8 cellular contexts compared by ENCODE assay signal in genomic region chr1:110209715-110210603, GRCh38. TPM values are rescaled to one million over a fixed set of nuclear protein-coding genes. Genes with fewer than 3 reads are reported as not detected.
DNase-seq lines count a peak whose midpoint lies in the region; ATAC-seq and TF ChIP-seq lines count a peak whose summit lies in the region.

Gene KCNC4 (plus strand): TSS chr1:110210314. CDS start chr1:110211500, 1,186 bp downstream.

- DNase-seq in GM12865 (ENCODE audit: low read depth) (peak; percentile 94), NCI-H1105 (lab: John Stamatoyannopoulos, UW) (peak; percentile 75), T-helper 2 cell (peak; percentile 85 to 98 (median 88)), right atrium auricular region (ENCODE audit: low spot score) (peak; percentile 87), pulmonary artery endothelial cell (ENCODE audit: low read depth, low spot score) (peak; percentile 49)

- peak; percentile 84 for ATAC-seq in HG02642 (IDR thresholded peaks at IDR 0.05; ENCODE audit: poor library complexity, unreplicated experiment)

- no peaks in the 10 kb centered on the region for H3K9me3 ChIP-seq in right atrium auricular region

- H3K27ac ChIP-seq in angular gyrus (ENCODE audit: low read depth, low read length) (peak within 1 kb of the TSS; percentile 75), right atrium auricular region (peak within 1 kb of the TSS; percentile 83 to 88), urinary bladder (ENCODE audit: low read depth) (peak within 1 kb of the TSS; percentile 63)

- no peak for TF ChIP-seq CTCF in GM12865 (IDR thresholded peaks at IDR 0.05; ENCODE audit: insufficient read depth, low read depth, low read length, missing control alignments)
- TF ChIP-seq CTCF in right atrium auricular region (IDR thresholded peaks at IDR 0.05) = no peak

- WGBS in urinary bladder = 2% methylated on average over 102 of the region's 103 CpGs

- H3K4me1 ChIP-seq in right atrium auricular region = peaks cover 0 to 35% of the 10 kb centered on the region in 2 donors
- H3K4me1 ChIP-seq in urinary bladder (ENCODE audit: insufficient read depth) = no peaks in the 10 kb centered on the region

- H3K36me3 ChIP-seq in right atrium auricular region (no peaks in the 10 kb centered on the region), urinary bladder (ENCODE audit: insufficient read depth) (no peaks in the 10 kb centered on the region)

- H3K27me3 ChIP-seq in right atrium auricular region = no peaks in the 10 kb centered on the region

- peak within 1 kb of the TSS; percentile 67 for H3K4me3 ChIP-seq in GM12865 (ENCODE audit: low read depth, low read length)
- peak within 1 kb of the TSS; percentile 75 to 81 for H3K4me3 ChIP-seq in right atrium auricular region
- H3K4me3 ChIP-seq in urinary bladder (ENCODE audit: low read depth, low read length) = peak within 1 kb of the TSS; percentile 60

RNA-seq across cellular contexts. Expression of gene KCNC4, which starts in this region (rescaled TPM):
- total RNA-seq in right atrium auricular region (1 to 10 TPM; 4.2 to 9.1 TPM), pulmonary artery endothelial cell (6.8 and 7.5 TPM in 2 replicates), urinary bladder (1.7 TPM)
- 6.2 TPM for polyA plus RNA-seq in urinary bladder

Comparison
In these comparisons a context has a peak if more than half of its experiments do, and no peak if none do; other contexts are left out.
1. Peak in every context shown above with its lines: DNase-seq, ATAC-seq, H3K4me3 ChIP-seq and H3K27ac ChIP-seq.